ENCODE assay signal across 8 cellular contexts in the genomic region with DNA sequence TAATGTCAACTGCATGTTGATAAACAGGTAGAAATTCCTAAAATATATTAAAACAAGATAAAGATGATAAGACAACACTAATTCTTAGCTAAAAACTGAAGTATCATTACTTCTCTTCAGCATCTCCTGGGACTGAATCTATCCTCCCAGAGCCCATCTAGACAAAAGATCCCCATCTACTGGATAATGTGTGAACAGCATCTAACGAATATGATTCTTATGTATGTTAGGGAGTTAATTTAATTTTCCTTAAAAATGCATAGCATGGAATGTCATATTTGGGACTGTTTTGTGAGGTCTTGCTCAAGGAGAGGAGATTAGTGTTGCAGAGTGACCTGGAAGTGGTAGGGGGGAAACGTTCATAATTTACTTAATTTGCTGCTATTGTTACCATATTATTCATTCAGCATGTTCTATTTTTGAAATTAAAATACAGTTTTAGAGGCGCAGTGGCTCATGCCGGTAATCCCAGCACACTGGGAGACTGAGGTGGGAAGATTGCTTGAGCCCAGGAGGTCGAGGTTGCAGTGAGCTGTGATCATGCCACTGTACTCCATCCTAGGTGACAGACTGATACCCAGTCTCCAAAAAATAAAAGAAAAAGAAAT.
DNase-seq lines count a peak whose midpoint lies in the region; ATAC-seq, FAIRE-seq and TF ChIP-seq lines count a peak whose summit lies in the region.

No MANE protein-coding gene starts in this region.

- DNase-seq in NCI-H82 treated with DMSO at 0.1 percent for 48 hours (lab: John Stamatoyannopoulos, UW; ENCODE audit: unreplicated experiment) (peak; percentile 0), non-pigmented ciliary epithelial cell (ENCODE audit: low read depth) (peak; percentile 6)
- no peak for DNase-seq in activated CD4-positive, alpha-beta T cell treated with anti-CD3 and anti-CD28 coated beads, Interleukin-2, amount 50 U/mL, for 4 hours
- DNase-seq in activated CD4-positive, alpha-beta T cell treated with anti-CD3 and anti-CD28 coated beads for 4 hours = no peak

- TF ChIP-seq CTCF in GM12875 (IDR thresholded peaks at IDR 0.05; ENCODE audit: borderline replicate concordance, insufficient read depth, low read depth, low read length) = peak; percentile 37; the same call in 1 of the 2 replicates

- ATAC-seq in HG02852 (IDR thresholded peaks at IDR 0.05; ENCODE audit: unreplicated experiment) = peak; percentile 66
- no peak for ATAC-seq in HG02840 (IDR thresholded peaks at IDR 0.05; ENCODE audit: low FRiP score, unreplicated experiment)

- H3K4me3 ChIP-seq in GM12875 (ENCODE audit: low read depth, low read length) = no peak overlapping the region

- FAIRE-seq in endometrium (lab: Jason Lieb, UNC) = peak; percentile 39

Comparison
In these comparisons a context has a peak if more than half of its experiments do, and no peak if none do; other contexts are left out.
1. DNase-seq: peak in NCI-H82 treated with DMSO at 0.1 percent for 48 hours (single experiment) and non-pigmented ciliary epithelial cell (single experiment); none in activated CD4-positive, alpha-beta T cell treated with anti-CD3 and anti-CD28 coated beads, Interleukin-2, amount 50 U/mL, for 4 hours (0 of 2) and activated CD4-positive, alpha-beta T cell treated with anti-CD3 and anti-CD28 coated beads for 4 hours (0 of 2).